ENCODE assay signal across 14 cellular contexts in the genomic region with DNA sequence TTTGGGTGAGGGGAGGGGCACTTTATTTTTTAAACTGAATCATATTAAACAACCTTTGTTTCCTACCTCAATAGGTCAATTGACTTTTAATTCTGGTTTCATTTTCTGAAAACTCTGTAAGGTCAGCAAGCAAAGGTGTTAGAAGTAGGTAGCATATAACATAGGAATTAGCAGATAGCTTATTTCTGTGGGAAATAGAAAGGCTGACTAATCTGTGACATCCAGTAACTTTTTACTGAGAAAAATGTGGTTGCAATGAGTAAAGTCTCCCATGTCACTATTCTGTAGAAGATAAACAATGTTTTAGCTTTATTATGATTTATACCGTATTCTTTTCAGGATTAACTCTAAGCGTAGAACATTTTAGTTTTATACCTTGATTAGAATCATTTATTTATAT.
"Had no signal": no experiment of that assay in that cellular context is flagged by ENCODE, and none has a peak within 500 bp of the region (broad histone marks: within the 10 kb centered on the region; RNA-seq: fewer than 3 reads in every experiment).

No MANE protein-coding gene starts in this region.

- ATAC-seq: heart left ventricle; left colon; natural killer cell; right cardiac atrium; stimulated activated memory B cell treated with anti-CD40 and anti-IgM and Interleukin-4, amounts not matched to agents 10 μg/mL and 1 μg/mL and 100 μg/mL, for 72 hours had no signal

- DNase-seq: activated CD8-positive, alpha-beta memory T cell treated with anti-CD3 and anti-CD28 coated beads, Interleukin-2, amount 50 U/mL, for 48 hours; activated naive CD4-positive, alpha-beta T cell; brain microvascular endothelial cell; dorsolateral prefrontal cortex; foreskin melanocyte; heart left ventricle; left colon; mammary epithelial cell; natural killer cell; posterior cingulate gyrus; right cardiac atrium; trophoblast cell had no signal

- H3K27ac Mint-ChIP-seq: natural killer cell; stimulated activated memory B cell treated with anti-CD40 and anti-IgM and Interleukin-4, amounts not matched to agents 10 μg/mL and 1 μg/mL and 100 μg/mL, for 72 hours had no signal

- H3K27me3 Mint-ChIP-seq: stimulated activated memory B cell treated with anti-CD40 and anti-IgM and Interleukin-4, amounts not matched to agents 10 μg/mL and 1 μg/mL and 100 μg/mL, for 72 hours had no signal

- H3K4me1 Mint-ChIP-seq: natural killer cell; stimulated activated memory B cell treated with anti-CD40 and anti-IgM and Interleukin-4, amounts not matched to agents 10 μg/mL and 1 μg/mL and 100 μg/mL, for 72 hours had no signal

- H3K4me3 Mint-ChIP-seq: natural killer cell; stimulated activated memory B cell treated with anti-CD40 and anti-IgM and Interleukin-4, amounts not matched to agents 10 μg/mL and 1 μg/mL and 100 μg/mL, for 72 hours had no signal

- H3K27ac ChIP-seq: brain microvascular endothelial cell, heart left ventricle had no signal

- H3K27me3 ChIP-seq: brain microvascular endothelial cell, dorsolateral prefrontal cortex, heart left ventricle had no signal

- H3K9me3 ChIP-seq: heart left ventricle had no signal

- H3K4me3 ChIP-seq: dorsolateral prefrontal cortex, heart left ventricle, SK-N-MC had no signal

- H3K36me3 ChIP-seq: brain microvascular endothelial cell, heart left ventricle had no signal

- H3K36me3 Mint-ChIP-seq: natural killer cell; stimulated activated memory B cell treated with anti-CD40 and anti-IgM and Interleukin-4, amounts not matched to agents 10 μg/mL and 1 μg/mL and 100 μg/mL, for 72 hours had no signal
